In the genomic region with DNA sequence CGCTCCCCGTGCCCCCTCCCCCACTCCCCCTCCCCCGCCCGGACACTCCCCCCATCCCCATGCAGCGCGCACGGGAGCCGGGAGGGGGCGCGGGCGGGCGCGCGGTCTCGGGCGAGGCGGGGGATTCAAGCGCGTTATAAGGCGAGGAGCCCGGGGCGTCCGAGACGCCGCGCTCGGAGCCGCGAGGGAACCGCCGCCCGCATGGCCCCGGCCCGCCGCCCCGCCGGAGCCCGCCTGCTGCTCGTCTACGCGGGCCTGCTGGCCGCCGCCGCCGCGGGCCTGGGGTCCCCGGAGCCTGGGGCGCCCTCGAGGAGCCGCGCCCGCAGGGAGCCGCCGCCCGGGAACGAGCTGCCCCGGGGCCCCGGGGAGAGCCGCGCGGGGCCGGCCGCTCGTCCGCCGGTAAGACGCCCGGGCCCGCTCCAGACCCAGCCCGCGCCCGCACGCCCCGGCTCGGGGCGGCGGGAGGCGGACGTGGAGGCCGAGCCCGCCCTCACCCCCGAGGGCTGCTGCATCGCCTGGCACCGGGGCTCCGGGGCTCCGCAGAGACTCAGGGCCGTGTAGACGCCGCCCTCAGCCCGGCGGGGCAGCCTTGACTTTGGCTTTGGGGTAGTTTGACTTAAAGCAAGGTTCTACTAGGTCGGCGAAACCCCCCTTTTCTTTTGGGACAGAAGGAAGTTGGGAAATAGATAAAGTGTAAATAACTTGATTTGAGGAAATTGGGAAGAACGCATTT, we compare ENCODE assay signal across 8 cellular contexts. TPM values are rescaled to one million over a fixed set of nuclear protein-coding genes. Genes with fewer than 3 reads are reported as not detected.
DNase-seq lines count a peak whose midpoint lies in the region; ATAC-seq and TF ChIP-seq lines count a peak whose summit lies in the region.

A gene with protein sequence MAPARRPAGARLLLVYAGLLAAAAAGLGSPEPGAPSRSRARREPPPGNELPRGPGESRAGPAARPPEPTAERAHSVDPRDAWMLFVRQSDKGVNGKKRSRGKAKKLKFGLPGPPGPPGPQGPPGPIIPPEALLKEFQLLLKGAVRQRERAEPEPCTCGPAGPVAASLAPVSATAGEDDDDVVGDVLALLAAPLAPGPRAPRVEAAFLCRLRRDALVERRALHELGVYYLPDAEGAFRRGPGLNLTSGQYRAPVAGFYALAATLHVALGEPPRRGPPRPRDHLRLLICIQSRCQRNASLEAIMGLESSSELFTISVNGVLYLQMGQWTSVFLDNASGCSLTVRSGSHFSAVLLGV (plus strand): TSS at position 164 of the 733 bp plus-strand sequence. CDS start 38 bp downstream, at position 202.

- no peaks in the 10 kb centered on the region for H3K9me2 ChIP-seq in DOHH2 (replicated peaks; ENCODE audit: control insufficient read depth, low read length)

- H3K27ac ChIP-seq in DOHH2 (ENCODE audit: low read depth, low read length): no peak within 1 kb of the TSS

- H3K4me3 ChIP-seq in DOHH2 (ENCODE audit: low read length): peak within 1 kb of the TSS; percentile 73
- peak within 1 kb of the TSS; percentile 21 for H3K4me3 ChIP-seq in astrocyte of the spinal cord (ENCODE audit: low read depth, low read length)

- no peaks in the 10 kb centered on the region for H3F3A ChIP-seq in DOHH2 (ENCODE audit: control insufficient read depth, insufficient read depth)

- H3K79me2 ChIP-seq in DOHH2 (ENCODE audit: control insufficient read depth, low read length): no peaks in the 10 kb centered on the region

- H3K27me3 ChIP-seq in DOHH2 (ENCODE audit: control insufficient read depth, low read length): peaks cover 6% of the 10 kb centered on the region

- DNase-seq in SK-N-DZ (ENCODE audit: low spot score): peak; percentile 45
- DNase-seq in astrocyte of the spinal cord (ENCODE audit: low read depth, low spot score): no peak
- peak; percentile 86 for DNase-seq in iPS-NIHi7 (ENCODE audit: extremely low spot score)
- peak; percentile 29 for DNase-seq in stimulated activated CD4-positive, alpha-beta T cell treated with anti-CD3 and anti-CD28 coated beads, Interleukin-2, amount 100 ng/mL, for 4 hours (ENCODE audit: low read depth)
- no peak for DNase-seq in G401 (ENCODE audit: low spot score)

- H3K9me3 ChIP-seq in DOHH2 (ENCODE audit: control insufficient read depth, insufficient read depth, low read length): no peaks in the 10 kb centered on the region; the same call in 1 of the 2 replicates

- no peaks in the 10 kb centered on the region for H4K20me1 ChIP-seq in DOHH2 (ENCODE audit: control insufficient read depth, insufficient read depth, low read depth, low read length)

- H3K36me3 ChIP-seq in DOHH2 (ENCODE audit: control insufficient read depth, low read length): no peaks in the 10 kb centered on the region

- peaks cover 22% of the 10 kb centered on the region for H3K4me1 ChIP-seq in DOHH2 (ENCODE audit: control insufficient read depth, low read length)

- TF ChIP-seq CTCF in DOHH2 (IDR thresholded peaks at IDR 0.05; ENCODE audit: low read depth, low read length, poor library complexity, severe bottlenecking) (no peak), astrocyte of the spinal cord (IDR thresholded peaks at IDR 0.05; ENCODE audit: low read depth, low read length) (peak; percentile 50)

- in situ Hi-C loops in astrocyte of the spinal cord (cut with HindIII; ENCODE audit: low sequenced_read_pairs) (no loop called here), G401 (cut with HindIII; ENCODE audit: low sequenced_read_pairs) (no loop called here)

- ATAC-seq in HG02885 (IDR thresholded peaks at IDR 0.05; ENCODE audit: poor library complexity, unreplicated experiment) (peak; percentile 39), GM18870 (IDR thresholded peaks at IDR 0.05; ENCODE audit: unreplicated experiment) (no peak)

- H3K4me2 ChIP-seq in DOHH2 (ENCODE audit: low read length): peak within 1 kb of the TSS; percentile 98

RNA-seq across cellular contexts. Expression of the gene that starts here (rescaled TPM):
- 4.6 and 6.2 TPM in 2 replicates for polyA plus RNA-seq in SK-N-DZ (2014; cell fraction: cytosol; rRNA removed)
- polyA plus RNA-seq in SK-N-DZ (2014; cell fraction: nucleus; rRNA removed): 4.9 and 13.2 TPM in 2 replicates
- total RNA-seq in G401 (2014; rRNA removed; shearing (Covaris generic)): 5.1 and 9.4 TPM in 2 replicates

Comparison
In these comparisons a context has a peak if more than half of its experiments do, and no peak if none do; other contexts are left out.
1. DNase-seq: peak in SK-N-DZ (single experiment), iPS-NIHi7 (single experiment) and stimulated activated CD4-positive, alpha-beta T cell treated with anti-CD3 and anti-CD28 coated beads, Interleukin-2, amount 100 ng/mL, for 4 hours (single experiment); none in astrocyte of the spinal cord (single experiment) and G401 (single experiment).